15 cellular contexts compared by ENCODE assay signal in genomic region chr12:31887109-31887811, GRCh38.
A peak's percentile ranks its signal among the peaks of the same experiment; 100 is the strongest.
DNase-seq lines count a peak whose midpoint lies in the region; ATAC-seq, FAIRE-seq and TF ChIP-seq lines count a peak whose summit lies in the region.
"Had no signal": no experiment of that assay in that cellular context is flagged by ENCODE, and none has a peak within 500 bp of the region (broad histone marks: within the 10 kb centered on the region; RNA-seq: fewer than 3 reads in every experiment).

No MANE protein-coding gene starts in this region.

- H3K4me1 Mint-ChIP-seq in activated CD8-positive, alpha-beta memory T cell treated with anti-CD3 and anti-CD28 coated beads, Interleukin-2, amount 10 ng/mL, durations not matched to agents 7 days and 5 days: peaks cover 34% of the 10 kb centered on the region

- H3K4me3 ChIP-seq in neutrophil (ENCODE audit: low read depth in 1 of 2, low read length in 1 of 2): no peak overlapping the region
- H3K4me3 ChIP-seq: ovary had no signal

- CTCF ChIA-PET in activated CD8-positive, alpha-beta memory T cell treated with anti-CD3 and anti-CD28 coated beads, Interleukin-2, amount 10 ng/mL, durations not matched to agents 7 days and 5 days (lab: Charles Lee): no interaction called here

- no peak for TF ChIP-seq CTCF in neutrophil (IDR thresholded peaks at IDR 0.05)

- H3K27ac Mint-ChIP-seq in activated CD8-positive, alpha-beta memory T cell treated with anti-CD3 and anti-CD28 coated beads, Interleukin-2, amount 10 ng/mL, durations not matched to agents 7 days and 5 days: peak overlapping the region; percentile 1

- ATAC-seq in activated CD8-positive, alpha-beta memory T cell treated with anti-CD3 and anti-CD28 coated beads, Interleukin-2, amount 10 ng/mL, durations not matched to agents 7 days and 5 days: no peak
- ATAC-seq in GM21528 (IDR thresholded peaks at IDR 0.05; ENCODE audit: low FRiP score, unreplicated experiment): peak; percentile 49

- H3K4me3 Mint-ChIP-seq in activated CD8-positive, alpha-beta memory T cell treated with anti-CD3 and anti-CD28 coated beads, Interleukin-2, amount 10 ng/mL, durations not matched to agents 7 days and 5 days: no peak overlapping the region

- H3K27me3 ChIP-seq in neutrophil: no peaks in the 10 kb centered on the region
- H3K27me3 ChIP-seq: ovary had no signal

- no peak for TF ChIP-seq POLR2A in erythroblast (IDR thresholded peaks at IDR 0.05; ENCODE audit: low read length)

- H3K4me1 ChIP-seq in neutrophil (ENCODE audit: control insufficient read depth in 1 of 2, insufficient read depth in 1 of 2, low read depth in 1 of 2, low read length in 1 of 2): peaks cover 15 to 44% of the 10 kb centered on the region in 2 experiments

- H3K27ac ChIP-seq in neutrophil: peak overlapping the region; percentile 77
- H3K27ac ChIP-seq: ovary had no signal

- H3K9me3 Mint-ChIP-seq in activated CD8-positive, alpha-beta memory T cell treated with anti-CD3 and anti-CD28 coated beads, Interleukin-2, amount 10 ng/mL, durations not matched to agents 7 days and 5 days (ENCODE audit: low read depth): peaks cover 48% of the 10 kb centered on the region

- no peaks in the 10 kb centered on the region for H3K9me3 ChIP-seq in neutrophil
- H3K9me3 ChIP-seq: ovary had no signal

- no peaks in the 10 kb centered on the region for H3K36me3 ChIP-seq in neutrophil
- H3K36me3 ChIP-seq: ovary had no signal

- no peaks in the 10 kb centered on the region for H3K27me3 Mint-ChIP-seq in activated CD8-positive, alpha-beta memory T cell treated with anti-CD3 and anti-CD28 coated beads, Interleukin-2, amount 10 ng/mL, durations not matched to agents 7 days and 5 days

- FAIRE-seq in urothelium cell line (lab: Jason Lieb, UNC): no peak
- FAIRE-seq: G401.6, kidney had no signal

- no peak for DNase-seq in activated CD8-positive, alpha-beta memory T cell treated with anti-CD3 and anti-CD28 coated beads, Interleukin-2, amount 10 ng/mL, durations not matched to agents 7 days and 5 days
- DNase-seq in activated CD8-positive, alpha-beta memory T cell treated with anti-CD3 and anti-CD28 coated beads for 24 hours: no peak
- DNase-seq in RPMI8226 (peak; percentile 82), NCI-H2171 (lab: John Stamatoyannopoulos, UW) (no peak), urothelium cell line (ENCODE audit: low spot score) (no peak), erythroblast (lab: John Stamatoyannopoulos, UW) (no peak)
- DNase-seq: central memory CD4-positive, alpha-beta T cell; Kasumi-1; kidney; NCI-H524; ovary; stimulated activated CD4-positive, alpha-beta T cell treated with anti-CD3 and anti-CD28 coated beads, Interleukin-4, amount 100 ng/mL, for 1 hour had no signal

- H3K36me3 Mint-ChIP-seq in activated CD8-positive, alpha-beta memory T cell treated with anti-CD3 and anti-CD28 coated beads, Interleukin-2, amount 10 ng/mL, durations not matched to agents 7 days and 5 days: peaks cover 64% of the 10 kb centered on the region
